8 cellular contexts compared by ENCODE assay signal in genomic region chr10:8054498-8055407, GRCh38. TPM values are rescaled to one million over a fixed set of nuclear protein-coding genes. Genes with fewer than 3 reads are reported as not detected.
A peak's percentile ranks its signal among the peaks of the same experiment; 100 is the strongest.
DNase-seq lines count a peak whose midpoint lies in the region; ATAC-seq, FAIRE-seq and TF ChIP-seq lines count a peak whose summit lies in the region.

TSS of gene GATA3 (plus strand) at chr10:8054688. CDS start at chr10:8055656, 968 bp downstream.

- H3K27ac ChIP-seq in iPS DF 6.9 (ENCODE audit: low read length): no peak within 1 kb of the TSS

- H3K4me1 ChIP-seq in iPS DF 6.9 (ENCODE audit: control insufficient read depth, insufficient read depth, low read length): peaks cover 5% of the 10 kb centered on the region

- no peaks in the 10 kb centered on the region for H3K9me3 Mint-ChIP-seq in activated naive CD4-positive, alpha-beta T cell treated with anti-CD3 and anti-CD28 coated beads, Interleukin-2, amount 50 U/mL, for 72 hours

- no peaks in the 10 kb centered on the region for H3K36me3 ChIP-seq in iPS DF 6.9 (ENCODE audit: control insufficient read depth, insufficient read depth, low read length)

- peaks cover 74% of the 10 kb centered on the region for H3K27me3 ChIP-seq in iPS DF 6.9 (ENCODE audit: control insufficient read depth, insufficient read depth, low read length)

- ATAC-seq in HG02642 (IDR thresholded peaks at IDR 0.05; ENCODE audit: poor library complexity, unreplicated experiment) (peak; percentile 45), SK-N-SH treated with all-trans-retinoic acid at 6 μM for 48 hours (peak; percentile 49)
- peak; percentile 59 to 68 for ATAC-seq in activated naive CD4-positive, alpha-beta T cell treated with anti-CD3 and anti-CD28 coated beads, Interleukin-2, amount 50 U/mL, for 72 hours

- TF ChIP-seq POLR2A in GM12892 (IDR thresholded peaks at IDR 0.05; ENCODE audit: low read depth, low read length): no peak

- WGBS in iPS DF 6.9 (ENCODE audit: insufficient coverage, insufficient read length): no CpG with 5 or more reads among the region's 65 CpGs

- peaks cover 6 to 45% of the 10 kb centered on the region in 2 donors for H3K36me3 Mint-ChIP-seq in activated naive CD4-positive, alpha-beta T cell treated with anti-CD3 and anti-CD28 coated beads, Interleukin-2, amount 50 U/mL, for 72 hours

- FAIRE-seq in GM12892 (lab: Jason Lieb, UNC): peak; percentile 87

- H3K27ac Mint-ChIP-seq in activated naive CD4-positive, alpha-beta T cell treated with anti-CD3 and anti-CD28 coated beads, Interleukin-2, amount 50 U/mL, for 72 hours: peak within 1 kb of the TSS; percentile 93 to 95

- no peaks in the 10 kb centered on the region for H3K9me3 ChIP-seq in iPS DF 6.9 (ENCODE audit: control insufficient read depth, insufficient read depth, low read length)

- DNase-seq in GM12892 (ENCODE audit: insufficient read length) (no peak), iPS DF 6.9 (ENCODE audit: low read depth, low spot score) (no peak), NCI-H2081 treated with DMSO at 0.1 percent for 48 hours (lab: John Stamatoyannopoulos, UW) (no peak), NOMO-1 treated with DMSO at 0.1 percent for 48 hours (lab: John Stamatoyannopoulos, UW; ENCODE audit: unreplicated experiment) (no peak)
- DNase-seq in activated naive CD4-positive, alpha-beta T cell treated with anti-CD3 and anti-CD28 coated beads, Interleukin-2, amount 50 U/mL, for 72 hours (ENCODE audit: low spot score in 2 of 2): peak; percentile 74 to 86
- DNase-seq in stimulated activated CD4-positive, alpha-beta T cell treated with anti-CD3 and anti-CD28 coated beads, Interleukin-15, amount 100 ng/mL, for 1 hour (ENCODE audit: low read depth in 1 of 2, low spot score in 1 of 2): peak; percentile 64 to 67

- H3K4me3 ChIP-seq in iPS DF 6.9 (ENCODE audit: low read length): peak within 1 kb of the TSS; percentile 46; the same call in 1 of the 2 replicates

TF ChIP-seq in SK-N-SH treated with all-trans-retinoic acid at 6 μM for 48 hours, 23 proteins besides CTCF, POLR2A, EP300 and RAD21:
- TF ChIP-seq ZFP3 (CRISPR knock-in tag; IDR thresholded peaks at IDR 0.05) (0 out of 2 replicates have a peak, but pooled peaks have one; percentile 13), TOX (CRISPR knock-in tag; IDR thresholded peaks at IDR 0.05; ENCODE audit: borderline replicate concordance) (no peak), ZNF70 (CRISPR knock-in tag; IDR thresholded peaks at IDR 0.05) (no peak), GLIS3 (CRISPR knock-in tag; IDR thresholded peaks at IDR 0.05) (0 out of 2 replicates have a peak, but pooled peaks have one; percentile 6)

RNA-seq across cellular contexts. Expression of gene GATA3, which starts in this region (rescaled TPM):
- polyA plus RNA-seq in GM12892 (2012; ENCODE audit: missing spikeins): 2.8 TPM
- total RNA-seq in activated naive CD4-positive, alpha-beta T cell treated with anti-CD3 and anti-CD28 coated beads, Interleukin-2, amount 50 U/mL, for 72 hours: 10 to 100 TPM in 1 of 2 donors, 1 to 10 TPM in 1; 5.7 to 28.9 TPM

Comparison
In these comparisons a context has a peak if more than half of its experiments do, and no peak if none do; other contexts are left out.
1. DNase-seq: peak in activated naive CD4-positive, alpha-beta T cell treated with anti-CD3 and anti-CD28 coated beads, Interleukin-2, amount 50 U/mL, for 72 hours (2 of 2) and stimulated activated CD4-positive, alpha-beta T cell treated with anti-CD3 and anti-CD28 coated beads, Interleukin-15, amount 100 ng/mL, for 1 hour (2 of 2); none in GM12892 (single experiment), iPS DF 6.9 (single experiment), NCI-H2081 treated with DMSO at 0.1 percent for 48 hours (single experiment) and NOMO-1 treated with DMSO at 0.1 percent for 48 hours (single experiment).
2. Peak in every context shown above with its lines, with median percentiles within 50 percentile points of each other: ATAC-seq.